In the genomic region with DNA sequence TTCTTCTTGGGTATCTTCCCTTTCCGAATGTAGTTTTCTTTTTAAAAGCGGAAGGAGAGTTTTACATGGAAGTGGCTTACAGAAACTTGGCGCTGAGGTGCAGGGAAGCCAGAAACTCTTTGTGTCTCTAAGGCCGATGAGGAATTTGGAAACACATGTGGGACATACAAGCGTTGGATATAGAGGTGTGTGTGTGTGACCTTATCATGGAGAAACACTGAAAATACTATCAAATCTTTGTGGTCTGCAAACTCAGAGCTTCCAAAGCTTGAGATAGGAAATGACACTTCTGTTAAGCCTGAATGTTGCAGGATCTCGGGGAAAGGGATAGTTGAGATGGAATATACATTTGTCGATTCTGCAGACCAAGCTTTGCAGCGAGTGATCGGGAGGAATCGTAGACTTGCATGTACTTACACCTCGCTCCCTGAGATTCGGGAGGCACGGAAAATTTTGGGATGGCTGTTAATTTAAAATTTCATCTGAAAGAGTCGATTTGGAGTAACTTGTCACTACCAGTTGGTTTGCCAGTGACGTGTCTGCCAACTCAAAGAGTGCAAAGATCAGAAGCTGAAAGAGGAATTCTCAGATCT, we compare ENCODE assay signal across 2 cellular contexts.
A peak's percentile ranks its signal among the peaks of the same experiment; 100 is the strongest.
TF ChIP-seq lines count a peak whose summit lies in the region.

No MANE protein-coding gene starts in this region.

TF ChIP-seq in HEK293, 187 proteins besides CTCF, POLR2A, EP300 and RAD21 (continued from another document):
- TF ChIP-seq, protein P1, sequence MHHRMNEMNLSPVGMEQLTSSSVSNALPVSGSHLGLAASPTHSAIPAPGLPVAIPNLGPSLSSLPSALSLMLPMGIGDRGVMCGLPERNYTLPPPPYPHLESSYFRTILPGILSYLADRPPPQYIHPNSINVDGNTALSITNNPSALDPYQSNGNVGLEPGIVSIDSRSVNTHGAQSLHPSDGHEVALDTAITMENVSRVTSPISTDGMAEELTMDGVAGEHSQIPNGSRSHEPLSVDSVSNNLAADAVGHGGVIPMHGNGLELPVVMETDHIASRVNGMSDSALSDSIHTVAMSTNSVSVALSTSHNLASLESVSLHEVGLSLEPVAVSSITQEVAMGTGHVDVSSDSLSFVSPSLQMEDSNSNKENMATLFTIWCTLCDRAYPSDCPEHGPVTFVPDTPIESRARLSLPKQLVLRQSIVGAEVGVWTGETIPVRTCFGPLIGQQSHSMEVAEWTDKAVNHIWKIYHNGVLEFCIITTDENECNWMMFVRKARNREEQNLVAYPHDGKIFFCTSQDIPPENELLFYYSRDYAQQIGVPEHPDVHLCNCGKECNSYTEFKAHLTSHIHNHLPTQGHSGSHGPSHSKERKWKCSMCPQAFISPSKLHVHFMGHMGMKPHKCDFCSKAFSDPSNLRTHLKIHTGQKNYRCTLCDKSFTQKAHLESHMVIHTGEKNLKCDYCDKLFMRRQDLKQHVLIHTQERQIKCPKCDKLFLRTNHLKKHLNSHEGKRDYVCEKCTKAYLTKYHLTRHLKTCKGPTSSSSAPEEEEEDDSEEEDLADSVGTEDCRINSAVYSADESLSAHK (tag by site-specific recombination; IDR thresholded peaks at IDR 0.05), result 0 out of 2 replicates have a peak, but pooled peaks have one; percentile 27
- TF ChIP-seq ZNF114 (tag by site-specific recombination; IDR thresholded peaks at IDR 0.05) (no peak), ZNF600 (tag by site-specific recombination; IDR thresholded peaks at IDR 0.05) (peak; percentile 94), PRDM1 (tag by site-specific recombination; IDR thresholded peaks at IDR 0.05) (peak; percentile 66; the same call in 1 of the 2 replicates), ZNF785 (tag by site-specific recombination; IDR thresholded peaks at IDR 0.05) (no peak), ZNF335 (tag by site-specific recombination; conservative IDR thresholded peaks at IDR 0.05) (no peak; the same call in 1 of the 2 replicates), ZNF146 (tag by site-specific recombination; IDR thresholded peaks at IDR 0.05) (no peak), ZBTB48 (tag by site-specific recombination; IDR thresholded peaks at IDR 0.05) (peak; percentile 97), ZBTB17 (tag by site-specific recombination; IDR thresholded peaks at IDR 0.05) (peak; percentile 75)
- TF ChIP-seq, protein P2, sequence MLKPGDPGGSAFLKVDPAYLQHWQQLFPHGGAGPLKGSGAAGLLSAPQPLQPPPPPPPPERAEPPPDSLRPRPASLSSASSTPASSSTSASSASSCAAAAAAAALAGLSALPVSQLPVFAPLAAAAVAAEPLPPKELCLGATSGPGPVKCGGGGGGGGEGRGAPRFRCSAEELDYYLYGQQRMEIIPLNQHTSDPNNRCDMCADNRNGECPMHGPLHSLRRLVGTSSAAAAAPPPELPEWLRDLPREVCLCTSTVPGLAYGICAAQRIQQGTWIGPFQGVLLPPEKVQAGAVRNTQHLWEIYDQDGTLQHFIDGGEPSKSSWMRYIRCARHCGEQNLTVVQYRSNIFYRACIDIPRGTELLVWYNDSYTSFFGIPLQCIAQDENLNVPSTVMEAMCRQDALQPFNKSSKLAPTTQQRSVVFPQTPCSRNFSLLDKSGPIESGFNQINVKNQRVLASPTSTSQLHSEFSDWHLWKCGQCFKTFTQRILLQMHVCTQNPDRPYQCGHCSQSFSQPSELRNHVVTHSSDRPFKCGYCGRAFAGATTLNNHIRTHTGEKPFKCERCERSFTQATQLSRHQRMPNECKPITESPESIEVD (tag by site-specific recombination; IDR thresholded peaks at IDR 0.05), result peak; percentile 78

TF ChIP-seq in SK-N-SH, 30 proteins besides CTCF, POLR2A, EP300 and RAD21 (continued from another document):
- TF ChIP-seq, protein P3, sequence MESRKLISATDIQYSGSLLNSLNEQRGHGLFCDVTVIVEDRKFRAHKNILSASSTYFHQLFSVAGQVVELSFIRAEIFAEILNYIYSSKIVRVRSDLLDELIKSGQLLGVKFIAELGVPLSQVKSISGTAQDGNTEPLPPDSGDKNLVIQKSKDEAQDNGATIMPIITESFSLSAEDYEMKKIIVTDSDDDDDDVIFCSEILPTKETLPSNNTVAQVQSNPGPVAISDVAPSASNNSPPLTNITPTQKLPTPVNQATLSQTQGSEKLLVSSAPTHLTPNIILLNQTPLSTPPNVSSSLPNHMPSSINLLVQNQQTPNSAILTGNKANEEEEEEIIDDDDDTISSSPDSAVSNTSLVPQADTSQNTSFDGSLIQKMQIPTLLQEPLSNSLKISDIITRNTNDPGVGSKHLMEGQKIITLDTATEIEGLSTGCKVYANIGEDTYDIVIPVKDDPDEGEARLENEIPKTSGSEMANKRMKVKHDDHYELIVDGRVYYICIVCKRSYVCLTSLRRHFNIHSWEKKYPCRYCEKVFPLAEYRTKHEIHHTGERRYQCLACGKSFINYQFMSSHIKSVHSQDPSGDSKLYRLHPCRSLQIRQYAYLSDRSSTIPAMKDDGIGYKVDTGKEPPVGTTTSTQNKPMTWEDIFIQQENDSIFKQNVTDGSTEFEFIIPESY (IDR thresholded peaks at IDR 0.05; ENCODE audit: borderline replicate concordance, low read depth), result no peak
- TF ChIP-seq MXI1 (IDR thresholded peaks at IDR 0.05; ENCODE audit: low read depth, low read length) (no peak; the same call in 1 of the 2 replicates), TAF1 (IDR thresholded peaks at IDR 0.05; ENCODE audit: borderline replicate concordance, low read depth, low read length) (no peak), FOXM1 (IDR thresholded peaks at IDR 0.05; ENCODE audit: low read depth) (no peak), GATA2 (CRISPR knock-in tag; IDR thresholded peaks at IDR 0.05) (no peak), NRF1 (IDR thresholded peaks at IDR 0.05; ENCODE audit: low read depth, low read length) (no peak)
- TF ChIP-seq, protein P4, sequence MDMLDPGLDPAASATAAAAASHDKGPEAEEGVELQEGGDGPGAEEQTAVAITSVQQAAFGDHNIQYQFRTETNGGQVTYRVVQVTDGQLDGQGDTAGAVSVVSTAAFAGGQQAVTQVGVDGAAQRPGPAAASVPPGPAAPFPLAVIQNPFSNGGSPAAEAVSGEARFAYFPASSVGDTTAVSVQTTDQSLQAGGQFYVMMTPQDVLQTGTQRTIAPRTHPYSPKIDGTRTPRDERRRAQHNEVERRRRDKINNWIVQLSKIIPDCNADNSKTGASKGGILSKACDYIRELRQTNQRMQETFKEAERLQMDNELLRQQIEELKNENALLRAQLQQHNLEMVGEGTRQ (IDR thresholded peaks at IDR 0.05; ENCODE audit: borderline replicate concordance, low read depth, low read length), result no peak
- TF ChIP-seq, protein P5, sequence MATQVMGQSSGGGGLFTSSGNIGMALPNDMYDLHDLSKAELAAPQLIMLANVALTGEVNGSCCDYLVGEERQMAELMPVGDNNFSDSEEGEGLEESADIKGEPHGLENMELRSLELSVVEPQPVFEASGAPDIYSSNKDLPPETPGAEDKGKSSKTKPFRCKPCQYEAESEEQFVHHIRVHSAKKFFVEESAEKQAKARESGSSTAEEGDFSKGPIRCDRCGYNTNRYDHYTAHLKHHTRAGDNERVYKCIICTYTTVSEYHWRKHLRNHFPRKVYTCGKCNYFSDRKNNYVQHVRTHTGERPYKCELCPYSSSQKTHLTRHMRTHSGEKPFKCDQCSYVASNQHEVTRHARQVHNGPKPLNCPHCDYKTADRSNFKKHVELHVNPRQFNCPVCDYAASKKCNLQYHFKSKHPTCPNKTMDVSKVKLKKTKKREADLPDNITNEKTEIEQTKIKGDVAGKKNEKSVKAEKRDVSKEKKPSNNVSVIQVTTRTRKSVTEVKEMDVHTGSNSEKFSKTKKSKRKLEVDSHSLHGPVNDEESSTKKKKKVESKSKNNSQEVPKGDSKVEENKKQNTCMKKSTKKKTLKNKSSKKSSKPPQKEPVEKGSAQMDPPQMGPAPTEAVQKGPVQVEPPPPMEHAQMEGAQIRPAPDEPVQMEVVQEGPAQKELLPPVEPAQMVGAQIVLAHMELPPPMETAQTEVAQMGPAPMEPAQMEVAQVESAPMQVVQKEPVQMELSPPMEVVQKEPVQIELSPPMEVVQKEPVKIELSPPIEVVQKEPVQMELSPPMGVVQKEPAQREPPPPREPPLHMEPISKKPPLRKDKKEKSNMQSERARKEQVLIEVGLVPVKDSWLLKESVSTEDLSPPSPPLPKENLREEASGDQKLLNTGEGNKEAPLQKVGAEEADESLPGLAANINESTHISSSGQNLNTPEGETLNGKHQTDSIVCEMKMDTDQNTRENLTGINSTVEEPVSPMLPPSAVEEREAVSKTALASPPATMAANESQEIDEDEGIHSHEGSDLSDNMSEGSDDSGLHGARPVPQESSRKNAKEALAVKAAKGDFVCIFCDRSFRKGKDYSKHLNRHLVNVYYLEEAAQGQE (IDR thresholded peaks at IDR 0.05; ENCODE audit: low read depth, low read length), result no peak
